In the genomic region with DNA sequence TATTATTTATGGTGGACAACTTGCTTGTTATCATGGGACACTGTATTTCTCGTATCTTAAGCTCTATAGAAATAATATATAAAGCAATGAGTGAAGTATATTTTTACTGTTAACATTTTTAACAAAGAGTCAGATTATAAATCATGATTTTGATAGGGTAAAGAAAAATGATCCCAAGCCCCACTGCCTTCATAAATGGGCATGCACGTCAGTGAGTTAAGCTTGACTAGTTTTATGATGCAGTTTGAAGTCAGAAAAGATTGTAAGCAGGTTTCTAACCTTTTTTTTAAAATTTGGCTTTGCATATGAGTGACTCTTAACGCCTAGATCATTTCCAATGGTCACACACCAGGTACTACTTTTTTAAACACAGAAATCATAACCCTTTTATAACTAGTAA, we compare ENCODE assay signal across 25 cellular contexts.
"Had no signal": no experiment of that assay in that cellular context is flagged by ENCODE, and none has a peak within 500 bp of the region (broad histone marks: within the 10 kb centered on the region; RNA-seq: fewer than 3 reads in every experiment).

No MANE protein-coding gene starts in this region.

- H3K4me2 ChIP-seq: neural progenitor cell had no signal

- H3K9me3 Mint-ChIP-seq: nephron; neural progenitor cell; stimulated activated naive B cell treated with anti-CD40 and anti-IgM and Interleukin-4, amounts not matched to agents 10 μg/mL and 1 μg/mL and 100 μg/mL, for 72 hours had no signal

- H3K36me3 Mint-ChIP-seq: natural killer cell; neural progenitor cell; stimulated activated effector memory CD8-positive, alpha-beta T cell treated with anti-CD3 and anti-CD28 coated beads, Interleukin-12 subunit alpha, Interleukin-12 subunit beta, amount 100 ng/mL, for 72 hours; stimulated activated naive B cell treated with anti-CD40 and anti-IgM and Interleukin-4, amounts not matched to agents 10 μg/mL and 1 μg/mL and 100 μg/mL, for 72 hours had no signal

- H3K4me1 ChIP-seq: neural progenitor cell, prostate gland, right lobe of liver, sigmoid colon, stomach, tibial nerve, upper lobe of left lung, vagina had no signal

- DNase-seq: natural killer cell; occipital lobe; ovary; right cardiac atrium; right lobe of liver; sigmoid colon; small intestine; stimulated activated CD4-positive, alpha-beta T cell treated with anti-CD3 and anti-CD28 coated beads, Interleukin-15, amount 100 ng/mL, for 24 hours; stimulated activated CD4-positive, alpha-beta T cell treated with anti-CD3 and anti-CD28 coated beads, Interleukin-2, amount 100 ng/mL, for 24 hours; stimulated activated CD4-positive, alpha-beta T cell treated with anti-CD3 and anti-CD28 coated beads, Interleukin-2, amount 100 ng/mL, for 48 hours; stimulated activated CD4-positive, alpha-beta T cell treated with anti-CD3 and anti-CD28 coated beads, Interleukin-4, amount 100 ng/mL, for 24 hours; stimulated activated naive B cell treated with anti-CD40 and anti-IgM and Interleukin-4, amounts not matched to agents 10 μg/mL and 1 μg/mL and 100 μg/mL, for 72 hours; stimulated activated naive CD4-positive, alpha-beta T cell treated with Interleukin-2 at 50 U/mL for 16 hours; stomach; thyroid gland; trophoblast cell; upper lobe of left lung had no signal

- H3K27ac ChIP-seq: neural progenitor cell, ovary, prostate gland, right lobe of liver, sigmoid colon, stomach, thoracic aorta, tibial nerve, upper lobe of left lung, vagina had no signal

- ATAC-seq: natural killer cell; right cardiac atrium; right lobe of liver; stimulated activated effector memory CD8-positive, alpha-beta T cell treated with anti-CD3 and anti-CD28 coated beads, Interleukin-12 subunit alpha, Interleukin-12 subunit beta, amount 100 ng/mL, for 72 hours; stimulated activated naive B cell treated with anti-CD40 and anti-IgM and Interleukin-4, amounts not matched to agents 10 μg/mL and 1 μg/mL and 100 μg/mL, for 72 hours had no signal

- H3K9me3 ChIP-seq: ovary, prostate gland, right lobe of liver, stomach, thoracic aorta, thyroid gland, tibial nerve, upper lobe of left lung, vagina had no signal

- H2AFZ ChIP-seq: neural progenitor cell had no signal

- H3K4me1 Mint-ChIP-seq: natural killer cell; nephron; neural progenitor cell; stimulated activated effector memory CD8-positive, alpha-beta T cell treated with anti-CD3 and anti-CD28 coated beads, Interleukin-12 subunit alpha, Interleukin-12 subunit beta, amount 100 ng/mL, for 72 hours; stimulated activated naive B cell treated with anti-CD40 and anti-IgM and Interleukin-4, amounts not matched to agents 10 μg/mL and 1 μg/mL and 100 μg/mL, for 72 hours had no signal

- H3K27ac Mint-ChIP-seq: natural killer cell; neural progenitor cell; stimulated activated effector memory CD8-positive, alpha-beta T cell treated with anti-CD3 and anti-CD28 coated beads, Interleukin-12 subunit alpha, Interleukin-12 subunit beta, amount 100 ng/mL, for 72 hours; stimulated activated naive B cell treated with anti-CD40 and anti-IgM and Interleukin-4, amounts not matched to agents 10 μg/mL and 1 μg/mL and 100 μg/mL, for 72 hours; stimulated activated naive CD8-positive, alpha-beta T cell treated with anti-CD3 and anti-CD28 coated beads, Interleukin-15, Interleukin-2, amounts not matched to agents 100 ng/mL and 50 ng/mL, for 24 hours had no signal

- H3K9ac ChIP-seq: neural progenitor cell had no signal

- H3K4me3 Mint-ChIP-seq: natural killer cell; nephron; neural progenitor cell; stimulated activated effector memory CD8-positive, alpha-beta T cell treated with anti-CD3 and anti-CD28 coated beads, Interleukin-12 subunit alpha, Interleukin-12 subunit beta, amount 100 ng/mL, for 72 hours; stimulated activated naive B cell treated with anti-CD40 and anti-IgM and Interleukin-4, amounts not matched to agents 10 μg/mL and 1 μg/mL and 100 μg/mL, for 72 hours; stimulated activated naive CD8-positive, alpha-beta T cell treated with anti-CD3 and anti-CD28 coated beads, Interleukin-15, Interleukin-2, amounts not matched to agents 100 ng/mL and 50 ng/mL, for 24 hours had no signal

- H3K27me3 ChIP-seq: neural progenitor cell, ovary, right lobe of liver, sigmoid colon, stomach, thyroid gland, tibial nerve, upper lobe of left lung, vagina had no signal

- H3K4me3 ChIP-seq: neural progenitor cell, ovary, prostate gland, right lobe of liver, sigmoid colon, stomach, thoracic aorta, thyroid gland, tibial nerve, upper lobe of left lung, vagina had no signal

- H3K36me3 ChIP-seq: neural progenitor cell, ovary, prostate gland, right lobe of liver, sigmoid colon, stomach, thoracic aorta, thyroid gland, tibial nerve, upper lobe of left lung, vagina had no signal

- H3K27me3 Mint-ChIP-seq: stimulated activated naive B cell treated with anti-CD40 and anti-IgM and Interleukin-4, amounts not matched to agents 10 μg/mL and 1 μg/mL and 100 μg/mL, for 72 hours; stimulated activated naive CD8-positive, alpha-beta T cell treated with anti-CD3 and anti-CD28 coated beads, Interleukin-15, Interleukin-2, amounts not matched to agents 100 ng/mL and 50 ng/mL, for 24 hours had no signal
